In genomic region chr7:33550979-33551378, GRCh38 we compare ENCODE assay signal across 24 cellular contexts.
"Had no signal": no experiment of that assay in that cellular context is flagged by ENCODE, and none has a peak within 500 bp of the region (broad histone marks: within the 10 kb centered on the region; RNA-seq: fewer than 3 reads in every experiment).

No MANE protein-coding gene starts in this region.

- H3K9me3 Mint-ChIP-seq: activated CD4-positive, alpha-beta T cell treated with anti-CD3 and anti-CD28 coated beads, Interleukin-2, amount 10 ng/mL, durations not matched to agents 24 days and 14 days; activated naive CD4-positive, alpha-beta T cell treated with anti-CD3 and anti-CD28 coated beads for 36 hours; activated T-cell treated with anti-CD3 and anti-CD28 coated beads, Interleukin-2, amount 50 U/mL, for 4 hours had no signal

- H3K27ac ChIP-seq: PC-9, SK-N-MC had no signal

- H3K27ac Mint-ChIP-seq: activated B cell treated with CpG ODN at 0.5 μM for 24 hours; activated CD4-positive, alpha-beta T cell treated with anti-CD3 and anti-CD28 coated beads, Interleukin-2, amount 10 ng/mL, durations not matched to agents 24 days and 14 days; activated naive CD4-positive, alpha-beta T cell treated with anti-CD3 and anti-CD28 coated beads for 36 hours; activated naive CD8-positive, alpha-beta T cell; IgD-negative memory B cell; T-cell had no signal

- ATAC-seq: activated T-cell treated with anti-CD3 and anti-CD28 coated beads, Interleukin-2, amount 50 U/mL, for 4 hours; T-cell had no signal

- H3K36me3 Mint-ChIP-seq: brain had no signal

- DNase-seq: activated B cell treated with CpG ODN at 0.5 μM for 24 hours; activated CD4-positive, alpha-beta T cell treated with anti-CD3 and anti-CD28 coated beads for 1 hour; activated CD4-positive, alpha-beta T cell treated with anti-CD3 and anti-CD28 coated beads, Interleukin-2, amount 10 ng/mL, durations not matched to agents 24 days and 14 days; activated CD4-positive, alpha-beta T cell treated with anti-CD3 and anti-CD28 coated beads, Interleukin-2, amount 50 U/mL, for 48 hours; activated CD8-positive, alpha-beta memory T cell treated with anti-CD3 and anti-CD28 coated beads for 24 hours; activated effector memory CD4-positive, alpha-beta T cell treated with anti-CD3 and anti-CD28 coated beads, Interleukin-2, amount 50 U/mL, for 16 hours; activated naive CD4-positive, alpha-beta T cell treated with anti-CD3 and anti-CD28 coated beads for 36 hours; activated T-cell treated with anti-CD3 and anti-CD28 coated beads, Interleukin-2, amount 50 U/mL, for 4 hours; amygdala; KG1; NCI-H1092; NCI-H1417; NCI-H1930; NCI-H2171; NCI-H226; NCI-H526; PC-9; T-cell; T-helper 2 cell; T1000 had no signal

- H3K4me1 Mint-ChIP-seq: activated B cell treated with CpG ODN at 0.5 μM for 24 hours; activated CD4-positive, alpha-beta T cell treated with anti-CD3 and anti-CD28 coated beads, Interleukin-2, amount 10 ng/mL, durations not matched to agents 24 days and 14 days; IgD-negative memory B cell; T-cell had no signal

- H3K4me3 ChIP-seq: PC-9, SK-N-MC had no signal

- H3K4me3 Mint-ChIP-seq: activated B cell treated with CpG ODN at 0.5 μM for 24 hours; activated CD4-positive, alpha-beta T cell treated with anti-CD3 and anti-CD28 coated beads, Interleukin-2, amount 10 ng/mL, durations not matched to agents 24 days and 14 days; activated naive CD4-positive, alpha-beta T cell treated with anti-CD3 and anti-CD28 coated beads for 36 hours; activated naive CD8-positive, alpha-beta T cell; activated T-cell treated with anti-CD3 and anti-CD28 coated beads, Interleukin-2, amount 50 U/mL, for 4 hours; brain; IgD-negative memory B cell; T-cell had no signal

- H3K27me3 Mint-ChIP-seq: activated B cell treated with CpG ODN at 0.5 μM for 24 hours; activated CD4-positive, alpha-beta T cell treated with anti-CD3 and anti-CD28 coated beads, Interleukin-2, amount 10 ng/mL, durations not matched to agents 24 days and 14 days; activated naive CD8-positive, alpha-beta T cell; brain; IgD-negative memory B cell; T-cell had no signal
